In genomic region chr7:116781584-116781983, GRCh38 we compare ENCODE assay signal across 1 cellular context.
TF ChIP-seq lines count a peak whose summit lies in the region.

No MANE protein-coding gene starts in this region.

TF ChIP-seq in GM23338, 12 proteins besides CTCF, POLR2A, EP300 and RAD21:
- TF ChIP-seq ZNF114 (CRISPR knock-in tag; IDR thresholded peaks at IDR 0.05) (no peak), ETS1 (IDR thresholded peaks at IDR 0.05) (no peak), EZH2phosphoT487 (IDR thresholded peaks at IDR 0.05; ENCODE audit: unreplicated experiment) (no peak), POLR2AphosphoS5 (IDR thresholded peaks at IDR 0.05; ENCODE audit: low read depth) (no peak), JUNB (IDR thresholded peaks at IDR 0.05; ENCODE audit: unreplicated experiment) (no peak), NANOG (IDR thresholded peaks at IDR 0.05; ENCODE audit: borderline replicate concordance) (no peak), CREB1 (CRISPR knock-in tag; IDR thresholded peaks at IDR 0.05; ENCODE audit: low read depth) (no peak), ZNF331 (CRISPR knock-in tag; IDR thresholded peaks at IDR 0.05; ENCODE audit: low read depth) (no peak), ZNF462 (CRISPR knock-in tag; IDR thresholded peaks at IDR 0.05) (no peak)
